Comparison of ENCODE assay signal across 8 cellular contexts in the genomic region with DNA sequence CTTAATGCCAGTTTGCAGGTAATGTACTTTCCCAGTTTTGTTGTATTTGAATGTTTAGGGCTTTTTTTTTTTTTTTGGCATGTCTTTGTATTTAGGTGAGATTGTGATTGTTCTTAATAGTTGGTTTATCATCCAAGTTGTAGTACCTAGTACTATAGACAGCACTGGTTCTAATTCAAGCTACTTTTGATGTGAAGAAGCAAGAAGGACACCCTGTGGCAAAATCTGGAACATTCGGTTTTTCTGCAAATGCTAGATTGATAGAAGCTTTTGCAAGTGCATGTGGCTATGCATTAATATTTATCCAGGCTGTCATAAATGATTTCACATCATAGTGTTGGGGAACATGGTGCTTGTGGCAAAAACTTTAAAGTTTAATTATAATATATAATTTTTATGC.
DNase-seq lines count a peak whose midpoint lies in the region; ATAC-seq and TF ChIP-seq lines count a peak whose summit lies in the region.

No MANE protein-coding gene starts in this region.

- intact Hi-C loops in CD8-positive, alpha-beta T cell (cut with DNase I, micrococcal nuclease): no loop called here

- H3K36me3 ChIP-seq in CD8-positive, alpha-beta T cell (ENCODE audit: insufficient read depth, low read length): no peaks in the 10 kb centered on the region

- no peaks in the 10 kb centered on the region for H3K4me1 ChIP-seq in CD8-positive, alpha-beta T cell (ENCODE audit: insufficient read depth, low read length)

- no peaks in the 10 kb centered on the region for H3K9me3 Mint-ChIP-seq in WTC11
- no peaks in the 10 kb centered on the region for H3K9me3 Mint-ChIP-seq in CD8-positive, alpha-beta T cell

- TF ChIP-seq CTCF in GM12872 (IDR thresholded peaks at IDR 0.05; ENCODE audit: insufficient read depth, low read depth, low read length) (peak; percentile 26; the same call in 2 of the 3 replicates), WTC11 (IDR thresholded peaks at IDR 0.05) (0 out of 2 replicates have a peak, but pooled peaks have one; percentile 16)
- TF ChIP-seq CTCF in CD8-positive, alpha-beta T cell (IDR thresholded peaks at IDR 0.05): no peak

- H3K4me3 ChIP-seq in CD8-positive, alpha-beta T cell (ENCODE audit: low read depth, low read length): no peak overlapping the region

- H3K27ac Mint-ChIP-seq in WTC11: no peak overlapping the region
- no peak overlapping the region for H3K27ac Mint-ChIP-seq in CD8-positive, alpha-beta T cell

- no peaks in the 10 kb centered on the region for H3K36me3 Mint-ChIP-seq in WTC11
- H3K36me3 Mint-ChIP-seq in CD8-positive, alpha-beta T cell: no peaks in the 10 kb centered on the region

- H3K27ac ChIP-seq in CD8-positive, alpha-beta T cell (ENCODE audit: low read depth, low read length): no peak overlapping the region

- CTCF ChIA-PET in WTC11 (lab: Charles Lee): interaction anchor here (0.6 to 4.3 kb wide), 12 partner anchors 9 to 582 kb away, joined by 3 to 48 read pairs (median 4); no protein-coding TSS in a partner anchor
- CTCF ChIA-PET in CD8-positive, alpha-beta T cell (lab: Charles Lee): no interaction called here

- POLR2A ChIA-PET in WTC11 (lab: Charles Lee): interaction anchor here (0.6 kb wide), 1 partner anchor 236 kb away, joined by 4 read pairs; no protein-coding TSS in a partner anchor
- POLR2A ChIA-PET in CD8-positive, alpha-beta T cell (lab: Charles Lee): interaction anchor here (0.6 kb wide), 1 partner anchor 749 kb away, joined by 3 read pairs; no protein-coding TSS in a partner anchor

- peaks cover 38% of the 10 kb centered on the region for H3K4me1 Mint-ChIP-seq in WTC11
- no peaks in the 10 kb centered on the region for H3K4me1 Mint-ChIP-seq in CD8-positive, alpha-beta T cell (ENCODE audit: low read depth)

- H3K9me3 ChIP-seq in CD8-positive, alpha-beta T cell (ENCODE audit: low read length): no peaks in the 10 kb centered on the region

- no peaks in the 10 kb centered on the region for H3K27me3 Mint-ChIP-seq in WTC11 (ENCODE audit: low read depth)
- H3K27me3 Mint-ChIP-seq in CD8-positive, alpha-beta T cell (ENCODE audit: low read depth): no peaks in the 10 kb centered on the region

- DNase-seq in NCI-H1105 treated with DMSO at 0.1 percent for 48 hours (lab: John Stamatoyannopoulos, UW) (peak; percentile 62), WTC11 (ENCODE audit: low spot score) (no peak), myocyte (ENCODE audit: low read depth) (peak; percentile 30), iPS-NIHi11 (ENCODE audit: low spot score) (no peak), cortex of kidney (lab: John Stamatoyannopoulos, UW) (no peak)
- DNase-seq in CD8-positive, alpha-beta T cell: no peak

- H3K4me3 Mint-ChIP-seq in WTC11: no peak overlapping the region
- H3K4me3 Mint-ChIP-seq in CD8-positive, alpha-beta T cell: no peak overlapping the region

- no peaks in the 10 kb centered on the region for H3K27me3 ChIP-seq in CD8-positive, alpha-beta T cell (ENCODE audit: insufficient read depth, low read length)

- ATAC-seq in WTC11: peak; percentile 71
- ATAC-seq in HG03045 (IDR thresholded peaks at IDR 0.05; ENCODE audit: unreplicated experiment): no peak
- ATAC-seq in CD8-positive, alpha-beta T cell: no peak

TF ChIP-seq in WTC11, 78 proteins besides CTCF, POLR2A, EP300 and RAD21:
- TF ChIP-seq E2F5 (CRISPR knock-in tag; IDR thresholded peaks at IDR 0.05) (no peak), E2F1 (CRISPR knock-in tag; IDR thresholded peaks at IDR 0.05) (no peak)

Comparison
In these comparisons a context has a peak if more than half of its experiments do, and no peak if none do; other contexts are left out.
1. DNase-seq: peak in NCI-H1105 treated with DMSO at 0.1 percent for 48 hours (single experiment) and myocyte (single experiment); none in WTC11 (single experiment), iPS-NIHi11 (single experiment), cortex of kidney (single experiment) and CD8-positive, alpha-beta T cell (0 of 7).